ENCODE assay signal across 1 cellular context in genomic region chr12:6765634-6766581, GRCh38.
TF ChIP-seq lines count a peak whose summit lies in the region.

Gene PTMS, plus strand, starts transcription at chr12:6766363. Its CDS starts 343 bp downstream, at chr12:6766706.

TF ChIP-seq in HepG2, 621 proteins besides CTCF, POLR2A, EP300 and RAD21 (continued from another document):
- peak; percentile 93 for TF ChIP-seq PATZ1 (CRISPR knock-in tag; IDR thresholded peaks at IDR 0.05)
- no peak for TF ChIP-seq ZNF75D (CRISPR knock-in tag; IDR thresholded peaks at IDR 0.05; ENCODE audit: borderline replicate concordance)
